8 cellular contexts compared by ENCODE assay signal in genomic region chr11:66619080-66619554, GRCh38. TPM values are rescaled to one million over a fixed set of nuclear protein-coding genes. Genes with fewer than 3 reads are reported as not detected.
DNase-seq lines count a peak whose midpoint lies in the region; ATAC-seq lines count a peak whose summit lies in the region.

No MANE protein-coding gene starts in this region.

- H3K9me3 ChIP-seq in CD4-positive, CD25-positive, alpha-beta regulatory T cell (ENCODE audit: control insufficient read depth in 2 of 2, low read length in 2 of 2), result no peaks in the 10 kb centered on the region
- H3K9me3 ChIP-seq in KOPT-K1 (ENCODE audit: insufficient read depth, low read length, poor library complexity, severe bottlenecking) (no peaks in the 10 kb centered on the region), adipocyte (ENCODE audit: control insufficient read depth, low read length) (no peaks in the 10 kb centered on the region), iPS-18a (ENCODE audit: control insufficient read depth, low read depth, low read length) (no peaks in the 10 kb centered on the region)

- peak; percentile 30 to 75 (median 71) for DNase-seq in CD4-positive, CD25-positive, alpha-beta regulatory T cell
- DNase-seq in adipocyte (ENCODE audit: low read depth) (peak; percentile 83), GOT3 (lab: John Stamatoyannopoulos, UW) (no peak), NCI-H774 (lab: John Stamatoyannopoulos, UW) (no peak)

- peak overlapping the region; percentile 94 for H3K4me3 ChIP-seq in CD4-positive, CD25-positive, alpha-beta regulatory T cell (ENCODE audit: low read depth, low read length)
- H3K4me3 ChIP-seq in adipocyte (ENCODE audit: low read length), result peak overlapping the region; percentile 89
- H3K4me3 ChIP-seq in iPS-18a (ENCODE audit: low read length), result peak overlapping the region; percentile 94

- H3K9me3 Mint-ChIP-seq in CD4-positive, CD25-positive, alpha-beta regulatory T cell, result peaks cover 0 to 2% (median 0%) of the 10 kb centered on the region in 7 donors
- H3K9me3 Mint-ChIP-seq in stimulated activated memory B cell treated with anti-CD40 and anti-IgM and Interleukin-4, amounts not matched to agents 10 μg/mL and 1 μg/mL and 100 μg/mL, for 72 hours, result no peaks in the 10 kb centered on the region

- H3K9ac ChIP-seq in adipocyte (ENCODE audit: low read length) (peak overlapping the region; percentile 93), iPS-18a (ENCODE audit: low read length) (no peak overlapping the region)

- H3K36me3 Mint-ChIP-seq in CD4-positive, CD25-positive, alpha-beta regulatory T cell, result peaks cover 23% of the 10 kb centered on the region
- peaks cover 46% of the 10 kb centered on the region for H3K36me3 Mint-ChIP-seq in stimulated activated memory B cell treated with anti-CD40 and anti-IgM and Interleukin-4, amounts not matched to agents 10 μg/mL and 1 μg/mL and 100 μg/mL, for 72 hours

- peak; percentile 12 to 13 for ATAC-seq in CD4-positive, CD25-positive, alpha-beta regulatory T cell (ENCODE audit: low read depth in 2 of 2)
- no peak for ATAC-seq in stimulated activated memory B cell treated with anti-CD40 and anti-IgM and Interleukin-4, amounts not matched to agents 10 μg/mL and 1 μg/mL and 100 μg/mL, for 72 hours
- ATAC-seq in GM21576 (IDR thresholded peaks at IDR 0.05; ENCODE audit: unreplicated experiment), result no peak

- H3K36me3 ChIP-seq in CD4-positive, CD25-positive, alpha-beta regulatory T cell (ENCODE audit: control insufficient read depth, insufficient read depth, low read length), result peaks cover 25% of the 10 kb centered on the region
- H3K36me3 ChIP-seq in KOPT-K1 (ENCODE audit: insufficient read depth, low read length), result peaks cover 71% of the 10 kb centered on the region
- H3K36me3 ChIP-seq in adipocyte (ENCODE audit: control insufficient read depth, insufficient read depth, low read length, severe bottlenecking), result peaks cover 19% of the 10 kb centered on the region
- peaks cover 45% of the 10 kb centered on the region for H3K36me3 ChIP-seq in iPS-18a (ENCODE audit: control insufficient read depth, low read depth, low read length)

- H3K4me3 Mint-ChIP-seq in CD4-positive, CD25-positive, alpha-beta regulatory T cell, result peak overlapping the region; percentile 99
- peak overlapping the region; percentile 90 for H3K4me3 Mint-ChIP-seq in stimulated activated memory B cell treated with anti-CD40 and anti-IgM and Interleukin-4, amounts not matched to agents 10 μg/mL and 1 μg/mL and 100 μg/mL, for 72 hours

- no peaks in the 10 kb centered on the region for H3K27me3 ChIP-seq in CD4-positive, CD25-positive, alpha-beta regulatory T cell (ENCODE audit: control insufficient read depth, insufficient read depth, low read length)
- H3K27me3 ChIP-seq in adipocyte (replicated peaks; ENCODE audit: control insufficient read depth, insufficient read depth, low read length) (no peaks in the 10 kb centered on the region), iPS-18a (ENCODE audit: control insufficient read depth, insufficient read depth, low read length) (no peaks in the 10 kb centered on the region)

- peak overlapping the region; percentile 95 for H3K27ac ChIP-seq in CD4-positive, CD25-positive, alpha-beta regulatory T cell (ENCODE audit: insufficient read depth, low read length, poor library complexity, severe bottlenecking)
- H3K27ac ChIP-seq in KOPT-K1 (ENCODE audit: low read depth, low read length, poor library complexity, severe bottlenecking) (peak overlapping the region; percentile 94), iPS-18a (ENCODE audit: low read length) (no peak overlapping the region)

- peaks cover 8% of the 10 kb centered on the region for H3K27me3 Mint-ChIP-seq in CD4-positive, CD25-positive, alpha-beta regulatory T cell
- no peaks in the 10 kb centered on the region for H3K27me3 Mint-ChIP-seq in stimulated activated memory B cell treated with anti-CD40 and anti-IgM and Interleukin-4, amounts not matched to agents 10 μg/mL and 1 μg/mL and 100 μg/mL, for 72 hours

- H3K4me1 Mint-ChIP-seq in CD4-positive, CD25-positive, alpha-beta regulatory T cell, result peaks cover 23 to 76% (median 52%) of the 10 kb centered on the region in 4 donors
- peaks cover 71% of the 10 kb centered on the region for H3K4me1 Mint-ChIP-seq in stimulated activated memory B cell treated with anti-CD40 and anti-IgM and Interleukin-4, amounts not matched to agents 10 μg/mL and 1 μg/mL and 100 μg/mL, for 72 hours

- H3K4me1 ChIP-seq in CD4-positive, CD25-positive, alpha-beta regulatory T cell (ENCODE audit: control insufficient read depth, insufficient read depth, low read length, poor library complexity, severe bottlenecking), result peaks cover 70% of the 10 kb centered on the region
- H3K4me1 ChIP-seq in adipocyte (ENCODE audit: control insufficient read depth, insufficient read depth, low read length) (peaks cover 39% of the 10 kb centered on the region), iPS-18a (ENCODE audit: control insufficient read depth, low read depth, low read length) (peaks cover 14% of the 10 kb centered on the region)

- peak overlapping the region; percentile 28 to 100 (median 100) for H3K27ac Mint-ChIP-seq in CD4-positive, CD25-positive, alpha-beta regulatory T cell
- H3K27ac Mint-ChIP-seq in stimulated activated memory B cell treated with anti-CD40 and anti-IgM and Interleukin-4, amounts not matched to agents 10 μg/mL and 1 μg/mL and 100 μg/mL, for 72 hours, result peak overlapping the region; percentile 97

RNA-seq across cellular contexts. Expression of gene RBM14, which starts 2.7 kb away (rescaled TPM):
- total RNA-seq in CD4-positive, CD25-positive, alpha-beta regulatory T cell, result 233 TPM
- 10 to 100 TPM; 56.7 to 76.9 (median 69.2) TPM for polyA plus RNA-seq in CD4-positive, CD25-positive, alpha-beta regulatory T cell

RNA-seq across cellular contexts. Expression of gene RBM4, which starts 19.4 kb away (rescaled TPM):
- 201 TPM for total RNA-seq in CD4-positive, CD25-positive, alpha-beta regulatory T cell
- polyA plus RNA-seq in CD4-positive, CD25-positive, alpha-beta regulatory T cell, result 100 to 1,000 TPM; 286 to 306 (median 295) TPM

RNA-seq across cellular contexts. Expression of gene CCS, which starts 26.1 kb away (rescaled TPM):
- total RNA-seq in CD4-positive, CD25-positive, alpha-beta regulatory T cell, result 31.4 TPM
- polyA plus RNA-seq in CD4-positive, CD25-positive, alpha-beta regulatory T cell, result 10 to 100 TPM; 31.0 to 37.8 (median 35.6) TPM

RNA-seq across cellular contexts. Expression of gene CCDC87, which starts 26.3 kb away (rescaled TPM):
- 0.35 TPM for total RNA-seq in CD4-positive, CD25-positive, alpha-beta regulatory T cell
- polyA plus RNA-seq in CD4-positive, CD25-positive, alpha-beta regulatory T cell, result not detected

RNA-seq across cellular contexts. Expression of gene CTSF, which starts 50.7 kb away (rescaled TPM):
- total RNA-seq in CD4-positive, CD25-positive, alpha-beta regulatory T cell, result 6.9 TPM
- 10 to 100 TPM; 17.3 to 28.6 (median 17.9) TPM for polyA plus RNA-seq in CD4-positive, CD25-positive, alpha-beta regulatory T cell

Comparison
In these comparisons a context has a peak if more than half of its experiments do, and no peak if none do; other contexts are left out.
1. ATAC-seq: peak in CD4-positive, CD25-positive, alpha-beta regulatory T cell (2 of 2); none in stimulated activated memory B cell treated with anti-CD40 and anti-IgM and Interleukin-4, amounts not matched to agents 10 μg/mL and 1 μg/mL and 100 μg/mL, for 72 hours (single experiment) and GM21576 (single experiment).
2. DNase-seq: peak in CD4-positive, CD25-positive, alpha-beta regulatory T cell (3 of 3) and adipocyte (single experiment); none in GOT3 (single experiment) and NCI-H774 (single experiment).
3. Peak in every context shown above with its lines, with median percentiles within 50 percentile points of each other: H3K4me3 ChIP-seq.